In genomic region chr19:28242317-28242927, GRCh38 we compare ENCODE assay signal across 9 cellular contexts.
A peak's percentile ranks its signal among the peaks of the same experiment; 100 is the strongest.
DNase-seq lines count a peak whose midpoint lies in the region; ATAC-seq, FAIRE-seq and TF ChIP-seq lines count a peak whose summit lies in the region.
"Had no signal": no experiment of that assay in that cellular context is flagged by ENCODE, and none has a peak within 500 bp of the region (broad histone marks: within the 10 kb centered on the region; RNA-seq: fewer than 3 reads in every experiment).

No MANE protein-coding gene starts in this region.

- H3K27ac ChIP-seq in A549 (no peak overlapping the region), endodermal cell (ENCODE audit: low read depth, low read length) (no peak overlapping the region), pancreas (no peak overlapping the region)
- H3K27ac ChIP-seq in CD8-positive, alpha-beta memory T cell (ENCODE audit: low read depth, low read length), result no peak overlapping the region

- H3K4me3 ChIP-seq in A549 (no peak overlapping the region), endodermal cell (ENCODE audit: low read length) (no peak overlapping the region), pancreas (no peak overlapping the region)
- no peak overlapping the region for H3K4me3 ChIP-seq in CD8-positive, alpha-beta memory T cell (ENCODE audit: low read length)

- H3K4me2 ChIP-seq in A549, result no peak overlapping the region

- POLR2A ChIA-PET in A549 (lab: Yijun Ruan, JAX), result no interaction called here
- POLR2A ChIA-PET in CD8-positive, alpha-beta memory T cell (lab: Charles Lee), result no interaction called here

- no peaks in the 10 kb centered on the region for H3K9me3 Mint-ChIP-seq in endodermal cell
- H3K9me3 Mint-ChIP-seq in CD8-positive, alpha-beta memory T cell, result peaks cover 0 to 5% (median 2%) of the 10 kb centered on the region in 5 donors
- H3K9me3 Mint-ChIP-seq: activated naive CD4-positive, alpha-beta T cell treated with anti-CD3 and anti-CD28 coated beads, Interleukin-2, amount 50 U/mL, for 24 hours had no signal

- ATAC-seq in A549 (peak in 1 of 2 experiments; percentile 57; a peak in 2 of 6 replicates), pancreas (peak in 2 of 4 donors; percentile 41 to 51), HG03342 (IDR thresholded peaks at IDR 0.05; ENCODE audit: unreplicated experiment) (no peak), HG02840 (IDR thresholded peaks at IDR 0.05; ENCODE audit: low FRiP score, unreplicated experiment) (no peak)

- intact Hi-C loops in pancreas (cut with DNase I), result loop anchor here in 1 of 3 donors (10.0 kb wide), 1 partner anchor 92 kb away; no protein-coding TSS in a partner anchor

- H3K9me3 ChIP-seq in A549, result 0 out of 3 replicates have a peak, but pooled peaks cover 3% of the 10 kb centered on the region
- H3K9me3 ChIP-seq in endodermal cell (ENCODE audit: control insufficient read depth, low read length), result no peaks in the 10 kb centered on the region
- no peaks in the 10 kb centered on the region for H3K9me3 ChIP-seq in pancreas
- no peaks in the 10 kb centered on the region for H3K9me3 ChIP-seq in CD8-positive, alpha-beta memory T cell (ENCODE audit: low read length)

- H3K4me1 ChIP-seq in A549, result no peaks in the 10 kb centered on the region
- H3K4me1 ChIP-seq in endodermal cell (ENCODE audit: control insufficient read depth, insufficient read depth, low read length), result peaks cover 3% of the 10 kb centered on the region
- no peaks in the 10 kb centered on the region for H3K4me1 ChIP-seq in pancreas
- no peaks in the 10 kb centered on the region for H3K4me1 ChIP-seq in CD8-positive, alpha-beta memory T cell (ENCODE audit: insufficient read depth, low read length)

- H3K36me3 Mint-ChIP-seq in endodermal cell (ENCODE audit: low read depth), result no peaks in the 10 kb centered on the region
- H3K36me3 Mint-ChIP-seq in CD8-positive, alpha-beta memory T cell, result no peaks in the 10 kb centered on the region
- H3K36me3 Mint-ChIP-seq: activated naive CD4-positive, alpha-beta T cell treated with anti-CD3 and anti-CD28 coated beads, Interleukin-2, amount 50 U/mL, for 24 hours had no signal

- H3K9ac ChIP-seq in endodermal cell (ENCODE audit: extremely low read depth, low read length, poor library complexity, severe bottlenecking), result no peak overlapping the region

- H3K27me3 ChIP-seq in endodermal cell (ENCODE audit: control insufficient read depth, insufficient read depth, low read length, poor library complexity, severe bottlenecking) (no peaks in the 10 kb centered on the region), pancreas (no peaks in the 10 kb centered on the region)
- no peaks in the 10 kb centered on the region for H3K27me3 ChIP-seq in CD8-positive, alpha-beta memory T cell (ENCODE audit: insufficient read depth, low read length, poor library complexity, severe bottlenecking)

- FAIRE-seq in A549 (lab: Jason Lieb, UNC) (no peak), pancreas (lab: Jason Lieb, UNC) (no peak)

- peaks cover 20% of the 10 kb centered on the region for H3K4me1 Mint-ChIP-seq in endodermal cell
- no peaks in the 10 kb centered on the region for H3K4me1 Mint-ChIP-seq in CD8-positive, alpha-beta memory T cell
- H3K4me1 Mint-ChIP-seq: activated naive CD4-positive, alpha-beta T cell treated with anti-CD3 and anti-CD28 coated beads, Interleukin-2, amount 50 U/mL, for 24 hours had no signal

- TF ChIP-seq POLR2A in A549 (IDR thresholded peaks at IDR 0.05; ENCODE audit: low read length), result no peak

- H3K4me3 Mint-ChIP-seq in endodermal cell, result no peak overlapping the region
- H3K4me3 Mint-ChIP-seq in CD8-positive, alpha-beta memory T cell, result no peak overlapping the region
- H3K4me3 Mint-ChIP-seq: activated naive CD4-positive, alpha-beta T cell treated with anti-CD3 and anti-CD28 coated beads, Interleukin-2, amount 50 U/mL, for 24 hours had no signal

- no peak for TF ChIP-seq EP300 in A549 (IDR thresholded peaks at IDR 0.05)

- DNase-seq in A549 (ENCODE audit: low read depth in 1 of 2, low spot score in 1 of 2), result peak; percentile 23 to 50
- peak; percentile 7 for DNase-seq in GM04504 (ENCODE audit: low read depth)
- peak; percentile 7 for DNase-seq in NCI-H774 (lab: John Stamatoyannopoulos, UW)
- peak; percentile 81 for DNase-seq in endodermal cell
- peak in 2 of 6 donors; percentile 5 to 24 for DNase-seq in pancreas
- DNase-seq in CD8-positive, alpha-beta memory T cell, result no peak

- WGBS in A549 (ENCODE audit: missing lambda C conversion rate), result 12% methylated on average over 7 of the region's 7 CpGs
- 52 to 62% methylated on average over 2 to 7 of the region's 7 CpGs for WGBS in endodermal cell (ENCODE audit: insufficient coverage in 1 of 2, insufficient read length in 1 of 2), 2 experiments
- WGBS in pancreas, 2 donors, result 32 to 41% methylated on average over 7 of the region's 7 CpGs

- no peaks in the 10 kb centered on the region for H3K27me3 Mint-ChIP-seq in endodermal cell (ENCODE audit: insufficient read depth)
- no peaks in the 10 kb centered on the region for H3K27me3 Mint-ChIP-seq in CD8-positive, alpha-beta memory T cell
- H3K27me3 Mint-ChIP-seq: activated naive CD4-positive, alpha-beta T cell treated with anti-CD3 and anti-CD28 coated beads, Interleukin-2, amount 50 U/mL, for 24 hours had no signal

- no peak overlapping the region for H3K27ac Mint-ChIP-seq in endodermal cell
- no peak overlapping the region for H3K27ac Mint-ChIP-seq in CD8-positive, alpha-beta memory T cell
- H3K27ac Mint-ChIP-seq: activated naive CD4-positive, alpha-beta T cell treated with anti-CD3 and anti-CD28 coated beads, Interleukin-2, amount 50 U/mL, for 24 hours had no signal

- TF ChIP-seq CTCF in A549 (IDR thresholded peaks at IDR 0.05), result peak; percentile 30; the same call in 1 of the 3 replicates
- TF ChIP-seq CTCF in endodermal cell (conservative IDR thresholded peaks at IDR 0.05), result peak; percentile 90
- peak; percentile 40 to 63 (median 54) for TF ChIP-seq CTCF in pancreas (IDR thresholded peaks at IDR 0.05)

- H3K36me3 ChIP-seq in endodermal cell (ENCODE audit: control insufficient read depth, insufficient read depth, low read length), result no peaks in the 10 kb centered on the region
- H3K36me3 ChIP-seq in pancreas, result no peaks in the 10 kb centered on the region
- H3K36me3 ChIP-seq in CD8-positive, alpha-beta memory T cell (ENCODE audit: insufficient read depth, low read length), result no peaks in the 10 kb centered on the region

- CTCF ChIA-PET in A549 (lab: Yijun Ruan, JAX), result interaction anchor here (1.9 kb wide), 1 partner anchor 12 kb away, joined by 5 read pairs; no protein-coding TSS in a partner anchor
- CTCF ChIA-PET in CD8-positive, alpha-beta memory T cell (lab: Charles Lee), result no interaction called here

- peak in 1 of 2 experiments; percentile 38; a peak in 1 of 5 replicates for TF ChIP-seq RAD21 in A549 (conservative IDR thresholded peaks at IDR 0.05 in 1 of 2, IDR thresholded peaks at IDR 0.05 in 1 of 2)

TF ChIP-seq in A549, 52 proteins besides CTCF, POLR2A, EP300 and RAD21:
- TF ChIP-seq HOXB13 (CRISPR knock-in tag; IDR thresholded peaks at IDR 0.05; ENCODE audit: low read depth), result no peak
- no peak for TF ChIP-seq HDAC2 (IDR thresholded peaks at IDR 0.05)
TF ChIP-seq in A549: peak in this region for 0.

Comparison
In these comparisons a context has a peak if more than half of its experiments do, and no peak if none do; other contexts are left out.
1. DNase-seq: peak in A549 (2 of 2), GM04504 (single experiment), NCI-H774 (single experiment) and endodermal cell (single experiment); none in CD8-positive, alpha-beta memory T cell (0 of 5).
2. CTCF ChIP-seq: peak in every context shown above with its lines; median percentile 90 in endodermal cell; 54 in pancreas; 30 in A549.